In the genomic region with DNA sequence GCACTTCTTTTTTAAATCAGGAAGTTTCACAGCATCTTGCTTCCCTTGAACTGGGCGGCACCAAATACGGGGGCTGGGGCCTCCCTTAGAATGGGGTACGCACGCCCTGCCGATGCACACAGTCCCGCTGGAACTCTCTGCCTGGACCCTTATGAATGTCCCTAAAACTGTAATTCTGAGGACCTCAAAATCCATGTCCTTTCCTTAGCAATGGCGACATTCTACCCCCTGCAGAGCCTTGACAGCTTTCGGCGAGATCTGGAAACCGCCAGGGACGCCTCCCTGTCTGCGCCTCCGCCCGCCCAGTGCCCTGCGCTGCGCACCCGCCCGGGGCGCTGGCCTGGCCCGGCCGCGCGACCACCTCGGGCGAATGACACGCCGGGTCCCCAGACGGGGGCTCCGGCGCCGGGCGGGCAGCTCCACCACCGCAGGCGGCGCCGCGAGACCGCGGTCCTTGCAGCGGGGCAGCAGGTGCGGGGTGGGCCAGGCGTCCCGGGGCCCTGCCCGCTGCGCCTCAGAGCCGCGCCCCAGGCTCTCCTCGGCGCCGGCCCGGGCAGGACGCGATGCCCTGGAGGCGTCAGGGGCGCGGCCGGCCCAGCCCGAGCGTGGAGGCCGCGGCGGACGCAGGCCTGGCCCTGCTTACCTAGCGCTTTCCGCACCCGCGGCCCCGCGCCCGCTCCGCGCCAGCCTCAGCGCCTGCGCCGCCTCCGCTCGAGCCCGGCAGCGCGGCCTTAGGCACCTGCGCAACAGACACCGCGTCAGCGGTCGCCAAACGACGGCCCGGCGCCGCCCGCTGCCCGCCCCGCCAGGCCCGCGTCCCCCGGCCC, we compare ENCODE assay signal across 8 cellular contexts. TPM values are rescaled to one million over a fixed set of nuclear protein-coding genes. Genes with fewer than 3 reads are reported as not detected.
DNase-seq lines count a peak whose midpoint lies in the region; ATAC-seq and TF ChIP-seq lines count a peak whose summit lies in the region.

No MANE protein-coding gene starts in this region.

- ATAC-seq in GM21723 (IDR thresholded peaks at IDR 0.05; ENCODE audit: unreplicated experiment) (peak; percentile 54), lower lobe of right lung (peak; percentile 46)

- peaks cover 31% of the 10 kb centered on the region for H3K36me3 ChIP-seq in lower lobe of right lung

- TF ChIP-seq CTCF in GM12864 (IDR thresholded peaks at IDR 0.05; ENCODE audit: low read depth, low read length, missing control alignments) (peak; percentile 7), lower lobe of right lung (IDR thresholded peaks at IDR 0.05) (no peak)

- peak overlapping the region; percentile 89 for H3K27ac ChIP-seq in lower lobe of right lung

- H3K4me3 ChIP-seq in GM12864 (ENCODE audit: low read depth, low read length) (peak overlapping the region; percentile 95), lower lobe of right lung (peak overlapping the region; percentile 98)

- H3K4me1 ChIP-seq in lower lobe of right lung: peaks cover 50% of the 10 kb centered on the region

- intact Hi-C loops in lower lobe of right lung (cut with DNase I): no loop called here

- no peaks in the 10 kb centered on the region for H3K27me3 ChIP-seq in lower lobe of right lung (ENCODE audit: low read depth)

- DNase-seq in GM12864 (ENCODE audit: low read depth) (no peak), KBM-7 (peak; percentile 51), dedifferentiated amniotic fluid mesenchymal stem cell (ENCODE audit: extremely low spot score) (peak; percentile 23), lower lobe of right lung (peak; percentile 79), medulla oblongata (ENCODE audit: extremely low spot score) (no peak)
- peak; percentile 36 for DNase-seq in activated CD4-positive, CD25-positive, alpha-beta regulatory T cell treated with anti-CD3 and anti-CD28 coated beads, Interleukin-2, amount 50 U/mL, for 16 hours (ENCODE audit: low read depth, low spot score)
- DNase-seq in stimulated activated CD4-positive, alpha-beta T cell treated with anti-CD3 and anti-CD28 coated beads, TNF-alpha, amount 100 ng/mL, for 48 hours (ENCODE audit: low read depth in 3 of 3): peak; percentile 44 to 61 (median 44)

- in situ Hi-C loops in KBM-7 (cut with MboI; ENCODE audit: low pct_unique_long_range_greater_than_20kb, low sequenced_read_pairs): no loop called here

- H3K9me3 ChIP-seq in lower lobe of right lung: no peaks in the 10 kb centered on the region

RNA-seq across cellular contexts. Expression of gene HAGH, which starts 0.5 kb away (rescaled TPM):
- 69.1 TPM for total RNA-seq in lower lobe of right lung

RNA-seq across cellular contexts. Expression of gene FAHD1, which starts 0.9 kb away (rescaled TPM):
- 16.1 TPM for total RNA-seq in lower lobe of right lung

RNA-seq across cellular contexts. Expression of gene IGFALS, which starts 32.6 kb away (rescaled TPM):
- 0.97 TPM for total RNA-seq in lower lobe of right lung

RNA-seq across cellular contexts. Expression of gene NUBP2, which starts 43.3 kb away (rescaled TPM):
- total RNA-seq in lower lobe of right lung: 36.0 TPM

RNA-seq across cellular contexts. Expression of gene SPSB3, which starts 43.7 kb away (rescaled TPM):
- total RNA-seq in lower lobe of right lung: 44.2 TPM

Comparison
In these comparisons a context has a peak if more than half of its experiments do, and no peak if none do; other contexts are left out.
1. DNase-seq: peak in KBM-7 (single experiment), activated CD4-positive, CD25-positive, alpha-beta regulatory T cell treated with anti-CD3 and anti-CD28 coated beads, Interleukin-2, amount 50 U/mL, for 16 hours (single experiment), dedifferentiated amniotic fluid mesenchymal stem cell (single experiment), lower lobe of right lung (single experiment) and stimulated activated CD4-positive, alpha-beta T cell treated with anti-CD3 and anti-CD28 coated beads, TNF-alpha, amount 100 ng/mL, for 48 hours (3 of 3); none in GM12864 (single experiment) and medulla oblongata (single experiment).